In the genomic region with DNA sequence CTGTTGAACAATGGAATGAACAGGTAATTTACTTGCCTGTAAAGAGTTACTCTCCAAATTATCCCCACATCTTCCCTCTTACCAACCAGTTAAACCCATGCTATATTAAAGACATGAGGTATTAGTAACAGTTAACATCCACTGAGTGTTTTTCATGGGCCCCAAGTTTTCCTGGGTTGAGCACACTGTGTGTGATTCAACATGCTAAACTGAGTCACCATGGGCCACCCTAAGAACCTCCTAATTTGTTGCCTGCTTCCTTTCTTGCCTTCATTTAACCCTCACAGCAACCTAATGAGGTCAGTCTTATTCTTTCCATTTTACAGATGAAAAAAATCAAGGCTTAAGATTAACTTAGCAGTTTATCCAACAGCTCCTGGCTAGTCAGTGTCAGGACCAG, we compare ENCODE assay signal across 17 cellular contexts.
"Had no signal": no experiment of that assay in that cellular context is flagged by ENCODE, and none has a peak within 500 bp of the region (broad histone marks: within the 10 kb centered on the region; RNA-seq: fewer than 3 reads in every experiment).

No MANE protein-coding gene starts in this region.

- DNase-seq: activated CD4-positive, alpha-beta T cell treated with anti-CD3 and anti-CD28 coated beads for 4 hours; activated CD8-positive, alpha-beta memory T cell treated with anti-CD3 and anti-CD28 coated beads for 24 hours; activated naive CD8-positive, alpha-beta T cell treated with anti-CD3 and anti-CD28 coated beads for 36 hours; effector CD4-positive, alpha-beta T cell; immature natural killer cell; mesenchymal stem cell; occipital lobe; stimulated activated CD4-positive, alpha-beta T cell treated with anti-CD3 and anti-CD28 coated beads, Interleukin-4, amount 100 ng/mL, for 24 hours; stimulated activated naive CD8-positive, alpha-beta T cell treated with anti-CD3 and anti-CD28 coated beads, Interleukin-15, amount 100 ng/mL, for 72 hours; SW 1271; T-helper 9 cell; testis; uterus; WERI-Rb-1 had no signal

- H3K27me3 ChIP-seq: breast epithelium, SJSA1, testis, uterus had no signal

- H3K36me3 ChIP-seq: breast epithelium, SJSA1, uterus, WERI-Rb-1 had no signal

- H3K4me3 ChIP-seq: SJSA1, testis, uterus had no signal

- H3K9me3 ChIP-seq: breast epithelium, SJSA1, testis, uterus had no signal

- FAIRE-seq: colon had no signal

- ATAC-seq: stimulated activated naive CD8-positive, alpha-beta T cell treated with anti-CD3 and anti-CD28 coated beads, Interleukin-15, amount 100 ng/mL, for 72 hours had no signal

- H3K4me1 ChIP-seq: breast epithelium, uterus had no signal

- H3K27ac ChIP-seq: SJSA1, testis, WERI-Rb-1 had no signal
